In genomic region chr1:239361403-239361802, GRCh38 we compare ENCODE assay signal across 14 cellular contexts. TPM values are rescaled to one million over a fixed set of nuclear protein-coding genes. Genes with fewer than 3 reads are reported as not detected.
DNase-seq lines count a peak whose midpoint lies in the region; ATAC-seq, FAIRE-seq and TF ChIP-seq lines count a peak whose summit lies in the region.
"Had no signal": no experiment of that assay in that cellular context is flagged by ENCODE, and none has a peak within 500 bp of the region (broad histone marks: within the 10 kb centered on the region; RNA-seq: fewer than 3 reads in every experiment).

No MANE protein-coding gene starts in this region.

- TF ChIP-seq CTCF in bronchial epithelial cell (IDR thresholded peaks at IDR 0.05; ENCODE audit: insufficient read depth, low read length, severe bottlenecking) (no peak), mucosa of descending colon (IDR thresholded peaks at IDR 0.05) (no peak), endothelial cell (IDR thresholded peaks at IDR 0.05; ENCODE audit: unreplicated experiment) (no peak)

- H3K27me3 ChIP-seq in MG63: peaks cover under 1% of the 10 kb centered on the region; the same call in 1 of the 2 replicates
- H3K27me3 ChIP-seq in bronchial epithelial cell (ENCODE audit: control insufficient read depth, insufficient read depth, low read length): no peaks in the 10 kb centered on the region
- H3K27me3 ChIP-seq: SJCRH30, stomach had no signal

- no peaks in the 10 kb centered on the region for H3K4me1 Mint-ChIP-seq in endothelial cell (ENCODE audit: unreplicated experiment)
- H3K4me1 Mint-ChIP-seq: IgD-negative memory B cell had no signal

- peak; percentile 80 for ATAC-seq in mucosa of descending colon

- no peak overlapping the region for H3K4me3 Mint-ChIP-seq in endothelial cell (ENCODE audit: unreplicated experiment)
- H3K4me3 Mint-ChIP-seq: activated naive CD8-positive, alpha-beta T cell; IgD-negative memory B cell had no signal

- H3K27ac Mint-ChIP-seq in endothelial cell (ENCODE audit: unreplicated experiment): no peak overlapping the region
- H3K27ac Mint-ChIP-seq: activated naive CD8-positive, alpha-beta T cell; IgD-negative memory B cell had no signal

- no peaks in the 10 kb centered on the region for H3K36me3 Mint-ChIP-seq in endothelial cell (ENCODE audit: low read depth, unreplicated experiment)
- H3K36me3 Mint-ChIP-seq: activated naive CD8-positive, alpha-beta T cell had no signal

- no peaks in the 10 kb centered on the region for H3K9me3 ChIP-seq in MG63
- no peaks in the 10 kb centered on the region for H3K9me3 ChIP-seq in mucosa of descending colon
- H3K9me3 ChIP-seq: SJCRH30, stomach had no signal

- no peaks in the 10 kb centered on the region for H3K9me3 Mint-ChIP-seq in endothelial cell (ENCODE audit: unreplicated experiment)

- FAIRE-seq in bronchial epithelial cell (lab: Jason Lieb, UNC): peak; percentile 40
- FAIRE-seq: G401.6 had no signal

- intact Hi-C loops in mucosa of descending colon (cut with DNase I, micrococcal nuclease): no loop called here

- H3K4me3 ChIP-seq in MG63 (no peak overlapping the region), bronchial epithelial cell (ENCODE audit: low read depth, low read length) (no peak overlapping the region), mucosa of descending colon (no peak overlapping the region)
- H3K4me3 ChIP-seq: SJCRH30, stomach had no signal

- no peaks in the 10 kb centered on the region for H3K4me1 ChIP-seq in mucosa of descending colon (ENCODE audit: low read depth)
- H3K4me1 ChIP-seq: SJCRH30, stomach had no signal

- H3K36me3 ChIP-seq in MG63 (no peaks in the 10 kb centered on the region), bronchial epithelial cell (ENCODE audit: control insufficient read depth, insufficient read depth, low read length) (no peaks in the 10 kb centered on the region), mucosa of descending colon (ENCODE audit: low read depth) (no peaks in the 10 kb centered on the region)
- H3K36me3 ChIP-seq: SJCRH30, stomach had no signal

- no peaks in the 10 kb centered on the region for H3K27me3 Mint-ChIP-seq in endothelial cell (ENCODE audit: unreplicated experiment)
- H3K27me3 Mint-ChIP-seq: IgD-negative memory B cell had no signal

- DNase-seq in Daoy (ENCODE audit: low read depth) (peak; percentile 80), MG63 (peak; percentile 56), bronchial epithelial cell (ENCODE audit: low read depth) (peak; percentile 68), mucosa of descending colon (no peak), epidermal melanocyte (ENCODE audit: insufficient read length, low spot score) (no peak), endothelial cell (ENCODE audit: low spot score) (no peak)
- no peak for DNase-seq in activated T-cell treated with anti-CD3 and anti-CD28 coated beads, Interleukin-2, amount 50 U/mL, for 1 hour
- no peak for DNase-seq in activated CD8-positive, alpha-beta memory T cell treated with anti-CD3 and anti-CD28 coated beads, Interleukin-2, amount 50 U/mL, for 48 hours
- DNase-seq: C1 segment of cervical spinal cord, SJCRH30, stomach had no signal

RNA-seq across cellular contexts. Expression of gene CHRM3, which starts 25.0 kb away (rescaled TPM):
- 0.45 and 1.5 TPM in 2 replicates for total RNA-seq in Daoy (2014; rRNA removed; shearing (Covaris generic))
- 0.02 and 0.03 TPM in 2 replicates for total RNA-seq in MG63 (2014; rRNA removed; shearing (Covaris generic); ENCODE audit: low replicate concordance)
- total RNA-seq in bronchial epithelial cell (1.0 and 1.6 TPM in 2 replicates), mucosa of descending colon (10 to 100 TPM; 11.4 to 48.2 (median 15.1) TPM), endothelial cell (ENCODE audit: unreplicated experiment) (41.7 TPM)

Comparison
In these comparisons a context has a peak if more than half of its experiments do, and no peak if none do; other contexts are left out.
1. DNase-seq: peak in Daoy (single experiment), MG63 (single experiment) and bronchial epithelial cell (single experiment); none in mucosa of descending colon (0 of 3), epidermal melanocyte (single experiment), activated T-cell treated with anti-CD3 and anti-CD28 coated beads, Interleukin-2, amount 50 U/mL, for 1 hour (single experiment), endothelial cell (single experiment) and activated CD8-positive, alpha-beta memory T cell treated with anti-CD3 and anti-CD28 coated beads, Interleukin-2, amount 50 U/mL, for 48 hours (single experiment).